ENCODE assay signal across 17 cellular contexts in genomic region chr12:27541031-27541719, GRCh38. TPM values are rescaled to one million over a fixed set of nuclear protein-coding genes. Genes with fewer than 3 reads are reported as not detected.
DNase-seq lines count a peak whose midpoint lies in the region; ATAC-seq and TF ChIP-seq lines count a peak whose summit lies in the region.
"Had no signal": no experiment of that assay in that cellular context is flagged by ENCODE, and none has a peak within 500 bp of the region (broad histone marks: within the 10 kb centered on the region; RNA-seq: fewer than 3 reads in every experiment).

No MANE protein-coding gene starts in this region.

- H3K4me1 Mint-ChIP-seq in GM23338 = peaks cover 24% of the 10 kb centered on the region

- H3K4me2 ChIP-seq in GM23338 (0 out of 2 replicates have a peak overlapping the region, but pooled peaks have one; percentile 3), trophoblast cell (ENCODE audit: low read length) (no peak overlapping the region)

- H3K9me2 ChIP-seq in GM23338 (ENCODE audit: insufficient read depth) = 0 out of 2 replicates have a peak, but pooled peaks cover 5% of the 10 kb centered on the region

- no peak for TF ChIP-seq POLR2A in esophagus squamous epithelium (IDR thresholded peaks at IDR 0.05)

- H3K36me3 ChIP-seq in GM23338 (ENCODE audit: insufficient read depth) = no peaks in the 10 kb centered on the region
- H3K36me3 ChIP-seq in Panc1 (ENCODE audit: control insufficient read depth, insufficient read depth, low read length) = no peaks in the 10 kb centered on the region
- H3K36me3 ChIP-seq in esophagus squamous epithelium = peaks cover 0 to 15% (median 0%) of the 10 kb centered on the region in 3 donors
- peaks cover 7 to 12% of the 10 kb centered on the region in 2 experiments for H3K36me3 ChIP-seq in trophoblast cell (ENCODE audit: control insufficient read depth in 1 of 2, insufficient read depth in 2 of 2, low read length in 2 of 2)
- H3K36me3 ChIP-seq: ovary had no signal

- H3K4me3 Mint-ChIP-seq in GM23338 = no peak overlapping the region
- H3K4me3 Mint-ChIP-seq: activated CD8-positive, alpha-beta T cell treated with anti-CD3 and anti-CD28 coated beads, Interleukin-2, amount 10 ng/mL, durations not matched to agents 7 days and 5 days; B cell had no signal

- H2AFZ ChIP-seq in GM23338 = no peak overlapping the region
- no peak overlapping the region for H2AFZ ChIP-seq in trophoblast cell (ENCODE audit: insufficient read depth, low read length, poor library complexity)

- CTCF ChIA-PET in Panc1 (lab: Charles Lee) = no interaction called here

- H3K23ac ChIP-seq in trophoblast cell (ENCODE audit: low read length) = no peak overlapping the region

- H3K9me3 Mint-ChIP-seq in GM23338 = no peaks in the 10 kb centered on the region

- H3K9me3 ChIP-seq in Panc1 (ENCODE audit: control insufficient read depth, insufficient read depth, low read depth, low read length) = no peaks in the 10 kb centered on the region
- H3K9me3 ChIP-seq in esophagus squamous epithelium = no peaks in the 10 kb centered on the region
- H3K9me3 ChIP-seq in trophoblast cell (ENCODE audit: insufficient read depth, low read depth, low read length) = no peaks in the 10 kb centered on the region
- H3K9me3 ChIP-seq: ovary had no signal

- no peak overlapping the region for H3K18ac ChIP-seq in trophoblast cell (ENCODE audit: low read length)

- H3K36me3 Mint-ChIP-seq in GM23338 (ENCODE audit: low read depth) = 0 out of 3 replicates have a peak, but pooled peaks cover 5% of the 10 kb centered on the region

- no peaks in the 10 kb centered on the region for H3K4me1 ChIP-seq in GM23338 (ENCODE audit: insufficient read depth)
- peaks cover 51% of the 10 kb centered on the region for H3K4me1 ChIP-seq in Panc1 (ENCODE audit: control insufficient read depth, insufficient read depth, low read length)
- H3K4me1 ChIP-seq in esophagus squamous epithelium = peaks cover 14 to 72% (median 23%) of the 10 kb centered on the region in 3 donors
- H3K4me1 ChIP-seq in trophoblast cell (ENCODE audit: control insufficient read depth in 1 of 2, insufficient read depth in 2 of 2, low read length in 2 of 2) = peaks cover 13 to 20% of the 10 kb centered on the region in 2 experiments

- no peak overlapping the region for H2AK5ac ChIP-seq in trophoblast cell (ENCODE audit: low read length)

- peaks cover 3% of the 10 kb centered on the region for H3K79me1 ChIP-seq in trophoblast cell (ENCODE audit: low read length)

- BruUV-seq in Panc1 (replicated peaks; lab: Mats Ljungman, UMichigan) = no TSS peak

- H4K20me1 ChIP-seq in GM23338 (replicated peaks; ENCODE audit: insufficient read depth) = peaks cover 4% of the 10 kb centered on the region; the same call in 1 of the 2 replicates

- no peak overlapping the region for H3K14ac ChIP-seq in trophoblast cell (ENCODE audit: low read length)

- peak; percentile 97 for ATAC-seq in GM23338
- ATAC-seq in Panc1 = peak; percentile 59
- ATAC-seq in GM19351 (IDR thresholded peaks at IDR 0.05; ENCODE audit: unreplicated experiment) = no peak
- no peak for ATAC-seq in omental fat pad (ENCODE audit: low FRiP score)
- ATAC-seq: activated CD8-positive, alpha-beta T cell treated with anti-CD3 and anti-CD28 coated beads, Interleukin-2, amount 10 ng/mL, durations not matched to agents 7 days and 5 days had no signal

- no peak overlapping the region for H4K91ac ChIP-seq in trophoblast cell (ENCODE audit: low read depth, low read length)

- no peaks in the 10 kb centered on the region for H3K27me3 Mint-ChIP-seq in GM23338 (ENCODE audit: insufficient read depth, low read depth, poor library complexity)

- H3K27ac ChIP-seq in GM23338 (ENCODE audit: low read depth) (no peak overlapping the region; the same call in 1 of the 2 replicates), Panc1 (ENCODE audit: low read length) (peak overlapping the region; percentile 48; the same call in 1 of the 2 replicates), esophagus squamous epithelium (peak overlapping the region in 3 of 4 donors; percentile 23 to 68 (median 45)), trophoblast cell (ENCODE audit: low read depth, low read length) (peak overlapping the region; percentile 1)

- no peak overlapping the region for H2BK5ac ChIP-seq in trophoblast cell (ENCODE audit: low read depth, low read length, poor library complexity)

- no peaks in the 10 kb centered on the region for H3F3A ChIP-seq in GM23338 (replicated peaks; ENCODE audit: low read depth)

- H3K9ac ChIP-seq in trophoblast cell (ENCODE audit: low read length) = no peak overlapping the region

- no peak overlapping the region for H3K4me3 ChIP-seq in GM23338
- no peak overlapping the region for H3K4me3 ChIP-seq in Panc1 (ENCODE audit: low read depth in 2 of 2, low read length in 2 of 2)
- no peak overlapping the region for H3K4me3 ChIP-seq in esophagus squamous epithelium
- H3K4me3 ChIP-seq in trophoblast cell (ENCODE audit: low read depth, low read length) = no peak overlapping the region
- H3K4me3 ChIP-seq: ovary had no signal

- POLR2A ChIA-PET in Panc1 (lab: Charles Lee) = no interaction called here

- 46 to 61% methylated on average over 8 of the region's 8 CpGs for WGBS in esophagus squamous epithelium, 2 donors
- no CpG with 5 or more reads among the region's 8 CpGs for WGBS in trophoblast cell (ENCODE audit: extremely low coverage, insufficient coverage, insufficient read length)

- H4K12ac ChIP-seq in trophoblast cell (ENCODE audit: low read depth, low read length) = no peak overlapping the region

- H3K79me2 ChIP-seq in GM23338 (replicated peaks; ENCODE audit: insufficient read depth) (peaks cover 75% of the 10 kb centered on the region), trophoblast cell (ENCODE audit: control insufficient read depth, insufficient read depth, low read length, poor library complexity) (peaks cover 9% of the 10 kb centered on the region)

- intact Hi-C loops in Panc1 (cut with micrococcal nuclease; ENCODE audit: unreplicated experiment) = no loop called here
- intact Hi-C loops in esophagus squamous epithelium (cut with DNase I) = no loop called here

- no peaks in the 10 kb centered on the region for H3K27me3 ChIP-seq in GM23338 (ENCODE audit: insufficient read depth)
- H3K27me3 ChIP-seq in Panc1 (ENCODE audit: control insufficient read depth, insufficient read depth, low read length) = no peaks in the 10 kb centered on the region
- no peaks in the 10 kb centered on the region for H3K27me3 ChIP-seq in esophagus squamous epithelium
- no peaks in the 10 kb centered on the region for H3K27me3 ChIP-seq in trophoblast cell (ENCODE audit: insufficient read depth, low read length)
- H3K27me3 ChIP-seq: ovary had no signal

- no peak overlapping the region for H2BK12ac ChIP-seq in trophoblast cell (ENCODE audit: low read length)

- H3K27ac Mint-ChIP-seq in GM23338 = no peak overlapping the region
- H3K27ac Mint-ChIP-seq: activated CD8-positive, alpha-beta T cell treated with anti-CD3 and anti-CD28 coated beads, Interleukin-2, amount 10 ng/mL, durations not matched to agents 7 days and 5 days; B cell had no signal

- no peak overlapping the region for H4K8ac ChIP-seq in trophoblast cell (ENCODE audit: low read depth, low read length)

- H2BK120ac ChIP-seq in trophoblast cell (ENCODE audit: insufficient read depth, low read length, poor library complexity) = no peak overlapping the region

- DNase-seq in GM23338 (ENCODE audit: low spot score) (peak; percentile 70), Panc1 (ENCODE audit: low read depth, low spot score) (no peak), esophagus squamous epithelium (lab: John Stamatoyannopoulos, UW) (no peak), trophoblast cell (peak; percentile 88 to 91), NCI-H510A treated with DMSO at 0.1 percent for 48 hours (lab: John Stamatoyannopoulos, UW) (no peak), omental fat pad (ENCODE audit: low spot score) (no peak), NAMALWA (ENCODE audit: low spot score) (no peak)
- DNase-seq: activated CD8-positive, alpha-beta T cell treated with anti-CD3 and anti-CD28 coated beads, Interleukin-2, amount 10 ng/mL, durations not matched to agents 7 days and 5 days; activated effector memory CD4-positive, alpha-beta T cell treated with Interleukin-2 at 50 U/mL for 16 hours; anterior cingulate cortex; DND-41; foreskin melanocyte; NCI-H2171; ovary; stimulated activated CD4-positive, alpha-beta T cell treated with anti-CD3 and anti-CD28 coated beads, Interleukin-12 subunit alpha, Interleukin-12 subunit beta, amount 100 ng/mL, for 4 hours had no signal

- no peak for TF ChIP-seq CTCF in GM23338 (conservative IDR thresholded peaks at IDR 0.05; ENCODE audit: low read depth in 2 of 2)
- TF ChIP-seq CTCF in Panc1 (IDR thresholded peaks at IDR 0.05) = no peak
- TF ChIP-seq CTCF in esophagus squamous epithelium (IDR thresholded peaks at IDR 0.05) = no peak
- no peak for TF ChIP-seq CTCF in omental fat pad (IDR thresholded peaks at IDR 0.05)

- no peak overlapping the region for H3K4ac ChIP-seq in trophoblast cell (ENCODE audit: low read depth, low read length)

- in situ Hi-C loops in Panc1 (cut with HindIII; ENCODE audit: low pct_unique_long_range_greater_than_20kb, low sequenced_read_pairs) = no loop called here

TF ChIP-seq in GM23338, 12 proteins besides CTCF, POLR2A, EP300 and RAD21 (continues in another document):
- TF ChIP-seq EZH2phosphoT487 (IDR thresholded peaks at IDR 0.05; ENCODE audit: unreplicated experiment) (no peak), NANOG (IDR thresholded peaks at IDR 0.05; ENCODE audit: borderline replicate concordance) (no peak), ZNF114 (CRISPR knock-in tag; IDR thresholded peaks at IDR 0.05) (no peak), POLR2AphosphoS5 (IDR thresholded peaks at IDR 0.05; ENCODE audit: low read depth) (no peak)

RNA-seq across cellular contexts. Expression of gene PPFIBP1, which starts 17.2 kb away (rescaled TPM):
- total RNA-seq in GM23338 (2014; rRNA removed; shearing (Covaris generic)) = 27.0 and 33.2 TPM in 2 replicates
- 38.9 and 41.9 TPM in 2 replicates for polyA plus RNA-seq in GM23338 (2016; fragmentation: Nextera tagmentation; extraction: Ambion mirVana)
- total RNA-seq in Panc1 (2021; ENCODE audit: unreplicated experiment) = 88.6 TPM
- 36.9 TPM for polyA plus RNA-seq in Panc1 (2012; ENCODE audit: insufficient read length)
- 10 to 100 TPM; 41.9 to 62.6 (median 46.7) TPM for total RNA-seq in esophagus squamous epithelium
- polyA plus RNA-seq in trophoblast cell (2013) = 104 and 107 TPM in 2 replicates
- 100 to 1,000 TPM in 1 of 4 donors, 10 to 100 TPM in 3; 40.2 to 164 (median 56.5) TPM for total RNA-seq in omental fat pad

Comparison
In these comparisons a context has a peak if more than half of its experiments do, and no peak if none do; other contexts are left out.
1. ATAC-seq: peak in GM23338 (single experiment) and Panc1 (single experiment); none in GM19351 (single experiment) and omental fat pad (single experiment).
2. DNase-seq: peak in GM23338 (single experiment) and trophoblast cell (2 of 2); none in Panc1 (single experiment), esophagus squamous epithelium (single experiment), NCI-H510A treated with DMSO at 0.1 percent for 48 hours (single experiment), omental fat pad (single experiment) and NAMALWA (single experiment).